In genomic region chr22:42889290-42889689, GRCh38 we compare ENCODE assay signal across 9 cellular contexts. TPM values are rescaled to one million over a fixed set of nuclear protein-coding genes. Genes with fewer than 3 reads are reported as not detected.
DNase-seq lines count a peak whose midpoint lies in the region; ATAC-seq lines count a peak whose summit lies in the region.
"Had no signal": no experiment of that assay in that cellular context is flagged by ENCODE, and none has a peak within 500 bp of the region (broad histone marks: within the 10 kb centered on the region; RNA-seq: fewer than 3 reads in every experiment).

No MANE protein-coding gene starts in this region.

- peak overlapping the region; percentile 1 for H3K4me3 Mint-ChIP-seq in activated T-helper 2 cell treated with anti-CD3 and anti-CD28 coated beads, Interferon-gamma antibody, Interleukin-2, Interleukin-4, amounts not matched to agents 10 μg/mL and 5 μg/mL and 100 μg/mL, durations not matched to agents 14 hours and 24 hours and 36 hours (ENCODE audit: low read depth)
- H3K4me3 Mint-ChIP-seq in stimulated activated naive B cell treated with anti-CD40 and anti-IgM and Interleukin-4, amounts not matched to agents 10 μg/mL and 1 μg/mL and 100 μg/mL, for 72 hours = peak overlapping the region; percentile 73 to 76

- peak; percentile 22 for DNase-seq in SKM-1 treated with dmso at 0.1 percent for 144 hours (lab: John Stamatoyannopoulos, UW; ENCODE audit: unreplicated experiment)
- DNase-seq in SKM-1 (lab: John Stamatoyannopoulos, UW; ENCODE audit: unreplicated experiment) = no peak
- DNase-seq in activated T-helper 2 cell treated with anti-CD3 and anti-CD28 coated beads, Interferon-gamma antibody, Interleukin-2, Interleukin-4, amounts not matched to agents 10 μg/mL and 5 μg/mL and 100 μg/mL, durations not matched to agents 14 hours and 24 hours and 36 hours (ENCODE audit: low spot score) = no peak
- peak; percentile 58 for DNase-seq in stimulated activated naive B cell treated with anti-CD40 and anti-IgM and Interleukin-4, amounts not matched to agents 10 μg/mL and 1 μg/mL and 100 μg/mL, for 72 hours
- DNase-seq in COLO829 (ENCODE audit: low spot score) = no peak
- no peak for DNase-seq in stimulated activated CD4-positive, alpha-beta T cell treated with anti-CD3 and anti-CD28 coated beads, Interleukin-1b, Interleukin-23, amount 100 ng/mL, for 48 hours
- DNase-seq: NCI-H1436 had no signal

- H3K9me3 Mint-ChIP-seq in activated T-helper 2 cell treated with anti-CD3 and anti-CD28 coated beads, Interferon-gamma antibody, Interleukin-2, Interleukin-4, amounts not matched to agents 10 μg/mL and 5 μg/mL and 100 μg/mL, durations not matched to agents 14 hours and 24 hours and 36 hours = no peaks in the 10 kb centered on the region
- no peaks in the 10 kb centered on the region for H3K9me3 Mint-ChIP-seq in stimulated activated naive B cell treated with anti-CD40 and anti-IgM and Interleukin-4, amounts not matched to agents 10 μg/mL and 1 μg/mL and 100 μg/mL, for 72 hours

- H3K4me1 Mint-ChIP-seq in activated T-helper 2 cell treated with anti-CD3 and anti-CD28 coated beads, Interferon-gamma antibody, Interleukin-2, Interleukin-4, amounts not matched to agents 10 μg/mL and 5 μg/mL and 100 μg/mL, durations not matched to agents 14 hours and 24 hours and 36 hours (ENCODE audit: low read depth) = peaks cover 22% of the 10 kb centered on the region
- peaks cover 24 to 69% of the 10 kb centered on the region in 2 donors for H3K4me1 Mint-ChIP-seq in stimulated activated naive B cell treated with anti-CD40 and anti-IgM and Interleukin-4, amounts not matched to agents 10 μg/mL and 1 μg/mL and 100 μg/mL, for 72 hours

- peaks cover 17% of the 10 kb centered on the region for H3K36me3 Mint-ChIP-seq in activated T-helper 2 cell treated with anti-CD3 and anti-CD28 coated beads, Interferon-gamma antibody, Interleukin-2, Interleukin-4, amounts not matched to agents 10 μg/mL and 5 μg/mL and 100 μg/mL, durations not matched to agents 14 hours and 24 hours and 36 hours (ENCODE audit: low read depth)
- peaks cover 50 to 63% of the 10 kb centered on the region in 2 donors for H3K36me3 Mint-ChIP-seq in stimulated activated naive B cell treated with anti-CD40 and anti-IgM and Interleukin-4, amounts not matched to agents 10 μg/mL and 1 μg/mL and 100 μg/mL, for 72 hours

- no peaks in the 10 kb centered on the region for H3K27me3 Mint-ChIP-seq in activated T-helper 2 cell treated with anti-CD3 and anti-CD28 coated beads, Interferon-gamma antibody, Interleukin-2, Interleukin-4, amounts not matched to agents 10 μg/mL and 5 μg/mL and 100 μg/mL, durations not matched to agents 14 hours and 24 hours and 36 hours (ENCODE audit: low read depth)
- no peaks in the 10 kb centered on the region for H3K27me3 Mint-ChIP-seq in stimulated activated naive B cell treated with anti-CD40 and anti-IgM and Interleukin-4, amounts not matched to agents 10 μg/mL and 1 μg/mL and 100 μg/mL, for 72 hours

- intact Hi-C loops in activated T-helper 2 cell treated with anti-CD3 and anti-CD28 coated beads, Interferon-gamma antibody, Interleukin-2, Interleukin-4, amounts not matched to agents 10 μg/mL and 5 μg/mL and 100 μg/mL, durations not matched to agents 14 hours and 24 hours and 36 hours (cut with micrococcal nuclease) = loop anchor here (1.0 kb wide), 1 partner anchor 26 kb away; no protein-coding TSS in a partner anchor

- H3K27ac Mint-ChIP-seq in activated T-helper 2 cell treated with anti-CD3 and anti-CD28 coated beads, Interferon-gamma antibody, Interleukin-2, Interleukin-4, amounts not matched to agents 10 μg/mL and 5 μg/mL and 100 μg/mL, durations not matched to agents 14 hours and 24 hours and 36 hours = peak overlapping the region; percentile 38
- H3K27ac Mint-ChIP-seq in stimulated activated naive B cell treated with anti-CD40 and anti-IgM and Interleukin-4, amounts not matched to agents 10 μg/mL and 1 μg/mL and 100 μg/mL, for 72 hours = peak overlapping the region; percentile 90

- ATAC-seq in HG03095 (IDR thresholded peaks at IDR 0.05; ENCODE audit: unreplicated experiment) = peak; percentile 44
- ATAC-seq in stimulated activated naive B cell treated with anti-CD40 and anti-IgM and Interleukin-4, amounts not matched to agents 10 μg/mL and 1 μg/mL and 100 μg/mL, for 72 hours (replicated peaks) = peak; percentile 94
- ATAC-seq in GM18511 (IDR thresholded peaks at IDR 0.05; ENCODE audit: unreplicated experiment) = no peak

RNA-seq across cellular contexts. Expression of gene ARFGAP3, which starts 32.2 kb away (rescaled TPM):
- total RNA-seq in activated T-helper 2 cell treated with anti-CD3 and anti-CD28 coated beads, Interferon-gamma antibody, Interleukin-2, Interleukin-4, amounts not matched to agents 10 μg/mL and 5 μg/mL and 100 μg/mL, durations not matched to agents 14 hours and 24 hours and 36 hours = 45.2 and 47.6 TPM in 2 replicates

Comparison
In these comparisons a context has a peak if more than half of its experiments do, and no peak if none do; other contexts are left out.
1. DNase-seq: peak in SKM-1 treated with dmso at 0.1 percent for 144 hours (single experiment) and stimulated activated naive B cell treated with anti-CD40 and anti-IgM and Interleukin-4, amounts not matched to agents 10 μg/mL and 1 μg/mL and 100 μg/mL, for 72 hours (single experiment); none in SKM-1 (single experiment), activated T-helper 2 cell treated with anti-CD3 and anti-CD28 coated beads, Interferon-gamma antibody, Interleukin-2, Interleukin-4, amounts not matched to agents 10 μg/mL and 5 μg/mL and 100 μg/mL, durations not matched to agents 14 hours and 24 hours and 36 hours (single experiment), COLO829 (single experiment) and stimulated activated CD4-positive, alpha-beta T cell treated with anti-CD3 and anti-CD28 coated beads, Interleukin-1b, Interleukin-23, amount 100 ng/mL, for 48 hours (single experiment).